In genomic region chrX:135295238-135295943, GRCh38 we compare ENCODE assay signal across 8 cellular contexts. TPM values are rescaled to one million over a fixed set of nuclear protein-coding genes. Genes with fewer than 3 reads are reported as not detected.
DNase-seq lines count a peak whose midpoint lies in the region; ATAC-seq and TF ChIP-seq lines count a peak whose summit lies in the region.

No MANE protein-coding gene starts in this region.

- peak overlapping the region; percentile 73 for H3K4me2 ChIP-seq in BLaER1

- 0 out of 2 replicates have a peak overlapping the region, but pooled peaks have one; percentile 20 for H3K9ac ChIP-seq in BLaER1

- peaks cover 60% of the 10 kb centered on the region for H3K27me3 ChIP-seq in BLaER1

- H4K20me1 ChIP-seq in BLaER1: peaks cover 5% of the 10 kb centered on the region

- TF ChIP-seq CTCF in glutamatergic neuron (IDR thresholded peaks at IDR 0.05; ENCODE audit: partially characterized antibody, unreplicated experiment): peak; percentile 14
- TF ChIP-seq CTCF in type B pancreatic cell (conservative IDR thresholded peaks at IDR 0.05): peak; percentile 57

- H3K36me3 ChIP-seq in BLaER1 (peaks cover 13% of the 10 kb centered on the region), KOPT-K1 (ENCODE audit: insufficient read depth, low read length) (no peaks in the 10 kb centered on the region; the same call in 1 of the 2 replicates)

- H3K4me3 Mint-ChIP-seq in glutamatergic neuron (ENCODE audit: unreplicated experiment) (peak overlapping the region; percentile 81), type B pancreatic cell (peak overlapping the region; percentile 77)

- peaks cover 10% of the 10 kb centered on the region for H3K9me3 ChIP-seq in BLaER1
- no peaks in the 10 kb centered on the region for H3K9me3 ChIP-seq in KOPT-K1 (ENCODE audit: insufficient read depth, low read length, poor library complexity, severe bottlenecking)

- peaks cover 3% of the 10 kb centered on the region for H3K27me3 Mint-ChIP-seq in glutamatergic neuron (ENCODE audit: unreplicated experiment)
- no peaks in the 10 kb centered on the region for H3K27me3 Mint-ChIP-seq in type B pancreatic cell

- H3K27ac Mint-ChIP-seq in glutamatergic neuron (ENCODE audit: unreplicated experiment): peak overlapping the region; percentile 28
- no peak overlapping the region for H3K27ac Mint-ChIP-seq in type B pancreatic cell

- H3K36me3 Mint-ChIP-seq in glutamatergic neuron (ENCODE audit: unreplicated experiment) (peaks cover 4% of the 10 kb centered on the region), type B pancreatic cell (peaks cover 12% of the 10 kb centered on the region)

- no peaks in the 10 kb centered on the region for H3K9me3 Mint-ChIP-seq in glutamatergic neuron (ENCODE audit: unreplicated experiment)
- H3K9me3 Mint-ChIP-seq in type B pancreatic cell: peaks cover 5% of the 10 kb centered on the region

- peak; percentile 56 for ATAC-seq in GM19468 (IDR thresholded peaks at IDR 0.05; ENCODE audit: extremely low read depth, unreplicated experiment)

- peak; percentile 14 to 22 for DNase-seq in activated T-helper 1 cell treated with anti-CD3 and anti-CD28 coated beads, Interleukin-2, amount 50 U/mL, for 16 hours (ENCODE audit: low read depth in 1 of 2, low spot score in 1 of 2)
- peak; percentile 79 for DNase-seq in glutamatergic neuron
- DNase-seq in pons (ENCODE audit: low spot score): peak; percentile 38
- DNase-seq in type B pancreatic cell (ENCODE audit: extremely low spot score, unreplicated experiment): no peak
- no peak for DNase-seq in KG1 (lab: John Stamatoyannopoulos, UW)

- H3K4me1 Mint-ChIP-seq in glutamatergic neuron (ENCODE audit: low read depth, unreplicated experiment) (no peaks in the 10 kb centered on the region), type B pancreatic cell (ENCODE audit: unreplicated experiment) (no peaks in the 10 kb centered on the region)

- peaks cover 5% of the 10 kb centered on the region for H3K4me1 ChIP-seq in BLaER1

- H3K27ac ChIP-seq in BLaER1: no peak overlapping the region
- peak overlapping the region; percentile 48 for H3K27ac ChIP-seq in KOPT-K1 (ENCODE audit: low read depth, low read length, poor library complexity, severe bottlenecking)

- peak overlapping the region; percentile 62 for H3K4me3 ChIP-seq in BLaER1

RNA-seq across cellular contexts. Expression of gene ETDC, which starts 13.9 kb away (rescaled TPM):
- total RNA-seq in glutamatergic neuron (ENCODE audit: unreplicated experiment) (not detected), type B pancreatic cell (ENCODE audit: low replicate concordance) (not detected in 2 replicates)

RNA-seq across cellular contexts. Expression of gene ETDA, which starts 43.5 kb away (rescaled TPM):
- total RNA-seq in glutamatergic neuron (ENCODE audit: unreplicated experiment) (not detected), type B pancreatic cell (ENCODE audit: low replicate concordance) (not detected in 2 replicates)

RNA-seq across cellular contexts. Expression of gene ZNF75D, which starts 48.5 kb away (rescaled TPM):
- 9.2 TPM for total RNA-seq in glutamatergic neuron (ENCODE audit: unreplicated experiment)
- 7.2 and 8.5 TPM in 2 replicates for total RNA-seq in type B pancreatic cell (ENCODE audit: low replicate concordance)

RNA-seq across cellular contexts. Expression of gene ZNF449, which starts 49.2 kb away (rescaled TPM):
- total RNA-seq in glutamatergic neuron (ENCODE audit: unreplicated experiment) (12.1 TPM), type B pancreatic cell (ENCODE audit: low replicate concordance) (4.3 and 7.1 TPM in 2 replicates)

Comparison
In these comparisons a context has a peak if more than half of its experiments do, and no peak if none do; other contexts are left out.
1. DNase-seq: peak in activated T-helper 1 cell treated with anti-CD3 and anti-CD28 coated beads, Interleukin-2, amount 50 U/mL, for 16 hours (2 of 2), glutamatergic neuron (single experiment) and pons (single experiment); none in type B pancreatic cell (single experiment) and KG1 (single experiment).